21 cellular contexts compared by ENCODE assay signal in genomic region chr7:114901771-114902170, GRCh38. TPM values are rescaled to one million over a fixed set of nuclear protein-coding genes. Genes with fewer than 3 reads are reported as not detected.
DNase-seq lines count a peak whose midpoint lies in the region; ATAC-seq and TF ChIP-seq lines count a peak whose summit lies in the region.
"Had no signal": no experiment of that assay in that cellular context is flagged by ENCODE, and none has a peak within 500 bp of the region (broad histone marks: within the 10 kb centered on the region; RNA-seq: fewer than 3 reads in every experiment).

No MANE protein-coding gene starts in this region.

- H3K27me3 Mint-ChIP-seq in Caco-2 (ENCODE audit: insufficient read depth, unreplicated experiment) = no peaks in the 10 kb centered on the region

- H2BK15ac ChIP-seq in mesendoderm (replicated peaks; ENCODE audit: low read depth) = no peak overlapping the region

- peaks cover 28% of the 10 kb centered on the region for H3K4me1 ChIP-seq in Caco-2
- H3K4me1 ChIP-seq in mesendoderm (ENCODE audit: control insufficient read depth, low read depth, low read length) = no peaks in the 10 kb centered on the region
- no peaks in the 10 kb centered on the region for H3K4me1 ChIP-seq in osteoblast (ENCODE audit: insufficient read depth, low read length)
- no peaks in the 10 kb centered on the region for H3K4me1 ChIP-seq in OCI-LY7 (ENCODE audit: insufficient read depth, low read length, poor library complexity, severe bottlenecking)
- H3K4me1 ChIP-seq: left ventricle myocardium inferior, sigmoid colon had no signal

- H3K4me3 Mint-ChIP-seq in Caco-2 (ENCODE audit: unreplicated experiment) = peak overlapping the region; percentile 63

- DNase-seq in Caco-2 = peak; percentile 53 to 72
- DNase-seq in MG63 = peak; percentile 60
- DNase-seq in epithelial cell of esophagus (ENCODE audit: low read depth) = peak; percentile 94
- peak; percentile 40 for DNase-seq in mesendoderm
- DNase-seq in CD1c-positive myeloid dendritic cell (ENCODE audit: extremely low spot score) = no peak
- DNase-seq in osteoblast (ENCODE audit: insufficient read length, low spot score, missing footprints) = no peak
- no peak for DNase-seq in OCI-LY7 (ENCODE audit: low spot score)
- DNase-seq: activated CD4-positive, alpha-beta T cell treated with anti-CD3 and anti-CD28 coated beads, Interleukin-2, amount 50 U/mL, for 4 hours; activated naive CD4-positive, alpha-beta T cell treated with anti-CD3 and anti-CD28 coated beads, Interleukin-2, amount 50 U/mL, for 16 hours; activated T-cell treated with anti-CD3 and anti-CD28 coated beads, Interleukin-2, amount 50 U/mL, for 1 hour; GDM1; GOT3; Karpas-422; left ventricle myocardium inferior; NCI-H1417; NCI-H2171 treated with DMSO at 0.1 percent for 48 hours; ovary; sigmoid colon; stimulated activated CD4-positive, alpha-beta T cell treated with anti-CD3 and anti-CD28 coated beads, Interleukin-2, amount 100 ng/mL, for 24 hours had no signal

- H3K27me3 ChIP-seq in Caco-2 (replicated peaks; ENCODE audit: control insufficient read depth, insufficient read depth, low read length) (no peaks in the 10 kb centered on the region), MG63 (no peaks in the 10 kb centered on the region), mesendoderm (ENCODE audit: insufficient read depth, low read length, poor library complexity) (no peaks in the 10 kb centered on the region), osteoblast (ENCODE audit: insufficient read depth, low read length) (no peaks in the 10 kb centered on the region)
- H3K27me3 ChIP-seq: ovary, sigmoid colon had no signal

- WGBS in mesendoderm (ENCODE audit: extremely low coverage, insufficient coverage, low lambda C conversion rate) = no CpG with 5 or more reads among the region's 1 CpG

- no peak overlapping the region for H2AK5ac ChIP-seq in mesendoderm (ENCODE audit: low read length)

- no peak overlapping the region for H3K9ac ChIP-seq in mesendoderm (ENCODE audit: low read length)

- POLR2A ChIA-PET in Caco-2 (lab: Charles Lee) = interaction anchor here (0.6 kb wide), 1 partner anchor 20 kb away, joined by 8 read pairs; the partner anchor contains the start of gene MDFIC
- POLR2A ChIA-PET in OCI-LY7 (lab: Charles Lee) = no interaction called here

- H3K23ac ChIP-seq in mesendoderm (ENCODE audit: low read length) = no peak overlapping the region

- no peaks in the 10 kb centered on the region for H3K36me3 Mint-ChIP-seq in Caco-2 (ENCODE audit: insufficient read depth, unreplicated experiment)

- H3K9me3 ChIP-seq in Caco-2 = no peaks in the 10 kb centered on the region; the same call in 1 of the 2 replicates
- H3K9me3 ChIP-seq in MG63 = no peaks in the 10 kb centered on the region
- H3K9me3 ChIP-seq in osteoblast (ENCODE audit: low read depth, low read length) = no peaks in the 10 kb centered on the region
- no peaks in the 10 kb centered on the region for H3K9me3 ChIP-seq in OCI-LY7 (ENCODE audit: low read length)
- H3K9me3 ChIP-seq: left ventricle myocardium inferior, ovary, sigmoid colon had no signal

- no peak overlapping the region for H3K27ac ChIP-seq in mesendoderm (ENCODE audit: low read depth, low read length)
- no peak overlapping the region for H3K27ac ChIP-seq in osteoblast (ENCODE audit: low read depth, low read length)
- no peak overlapping the region for H3K27ac ChIP-seq in OCI-LY7 (ENCODE audit: low read depth, low read length, poor library complexity, severe bottlenecking)
- H3K27ac ChIP-seq: left ventricle myocardium inferior, ovary, RWPE1, sigmoid colon had no signal

- CTCF ChIA-PET in Caco-2 (lab: Charles Lee) = no interaction called here
- CTCF ChIA-PET in OCI-LY7 (lab: Charles Lee; ENCODE audit: unreplicated experiment) = no interaction called here

- H3K56ac ChIP-seq in mesendoderm (ENCODE audit: low read length) = no peak overlapping the region

- H2AFZ ChIP-seq in osteoblast (ENCODE audit: low read length) (no peak overlapping the region), OCI-LY7 (ENCODE audit: low read length) (no peak overlapping the region)

- peaks cover 24% of the 10 kb centered on the region for H3K4me1 Mint-ChIP-seq in Caco-2 (ENCODE audit: low read depth, unreplicated experiment)

- no peak overlapping the region for H4K8ac ChIP-seq in mesendoderm (ENCODE audit: low read depth, low read length)

- no peaks in the 10 kb centered on the region for H3K9me2 ChIP-seq in OCI-LY7 (ENCODE audit: insufficient read depth, low read length)

- BruUV-seq in Caco-2 (replicated peaks; lab: Mats Ljungman, UMichigan) = no TSS peak
- BruUV-seq in OCI-LY7 (replicated peaks; lab: Mats Ljungman, UMichigan) = no TSS peak

- H3K18ac ChIP-seq in mesendoderm (ENCODE audit: low read length) = no peak overlapping the region

- no peak overlapping the region for H3K4me3 ChIP-seq in Caco-2 (ENCODE audit: low read depth, low read length)
- no peak overlapping the region for H3K4me3 ChIP-seq in MG63
- peak overlapping the region; percentile 51 for H3K4me3 ChIP-seq in epithelial cell of esophagus (ENCODE audit: low read length)
- H3K4me3 ChIP-seq in mesendoderm (ENCODE audit: low read length) = no peak overlapping the region
- no peak overlapping the region for H3K4me3 ChIP-seq in osteoblast (ENCODE audit: insufficient read depth, low read length)
- no peak overlapping the region for H3K4me3 ChIP-seq in OCI-LY7 (ENCODE audit: low read depth, low read length, poor library complexity, severe bottlenecking)
- H3K4me3 ChIP-seq: left ventricle myocardium inferior, ovary, sigmoid colon had no signal

- no peak for ATAC-seq in GM18867 (IDR thresholded peaks at IDR 0.05; ENCODE audit: unreplicated experiment)

- H3K79me1 ChIP-seq in mesendoderm (ENCODE audit: low read length) = no peaks in the 10 kb centered on the region

- H2BK120ac ChIP-seq in mesendoderm (ENCODE audit: low read depth, low read length) = no peak overlapping the region

- no peaks in the 10 kb centered on the region for H4K20me1 ChIP-seq in osteoblast (ENCODE audit: insufficient read depth, low read length)
- H4K20me1 ChIP-seq in OCI-LY7 (ENCODE audit: insufficient read depth, low read length) = no peaks in the 10 kb centered on the region

- H3K36me3 ChIP-seq in Caco-2 (ENCODE audit: control insufficient read depth, insufficient read depth, low read length) (no peaks in the 10 kb centered on the region), MG63 (no peaks in the 10 kb centered on the region), mesendoderm (ENCODE audit: control insufficient read depth, insufficient read depth, low read length) (no peaks in the 10 kb centered on the region), osteoblast (ENCODE audit: insufficient read depth, low read length) (no peaks in the 10 kb centered on the region), OCI-LY7 (ENCODE audit: insufficient read depth, low read length) (no peaks in the 10 kb centered on the region)
- H3K36me3 ChIP-seq: left ventricle myocardium inferior, ovary, sigmoid colon had no signal

- H3K9me3 Mint-ChIP-seq in Caco-2 (ENCODE audit: unreplicated experiment) = no peaks in the 10 kb centered on the region

- intact Hi-C loops in Caco-2 (cut with micrococcal nuclease; ENCODE audit: unreplicated experiment) = loop anchor here (1.0 kb wide), 1 partner anchor 21 kb away; the partner anchor contains the start of gene MDFIC
- intact Hi-C loops in OCI-LY7 (cut with micrococcal nuclease; ENCODE audit: unreplicated experiment) = no loop called here

- TF ChIP-seq CTCF in Caco-2 (IDR thresholded peaks at IDR 0.05; ENCODE audit: insufficient read depth in 1 of 2, low read depth in 1 of 2, low read length in 1 of 2, severe bottlenecking in 1 of 2, unreplicated experiment in 1 of 2) (no peak), epithelial cell of esophagus (IDR thresholded peaks at IDR 0.05; ENCODE audit: insufficient read depth, low read depth, low read length, missing control alignments) (no peak), osteoblast (IDR thresholded peaks at IDR 0.05; ENCODE audit: extremely low read depth, low read depth, low read length) (no peak), OCI-LY7 (conservative IDR thresholded peaks at IDR 0.05; ENCODE audit: low read length) (no peak)

- no peak overlapping the region for H2BK5ac ChIP-seq in mesendoderm (ENCODE audit: low read length)

- H3K27ac Mint-ChIP-seq in Caco-2 (ENCODE audit: unreplicated experiment) = peak overlapping the region; percentile 66

- H3K4ac ChIP-seq in mesendoderm (ENCODE audit: low read depth, low read length) = no peak overlapping the region

- H3K4me2 ChIP-seq in mesendoderm (ENCODE audit: low read length) = no peak overlapping the region
- H3K4me2 ChIP-seq in osteoblast (ENCODE audit: insufficient read depth, low read length) = no peak overlapping the region
- no peak overlapping the region for H3K4me2 ChIP-seq in OCI-LY7 (ENCODE audit: low read length)

- no peak overlapping the region for H4K5ac ChIP-seq in mesendoderm (ENCODE audit: low read length)

- no peaks in the 10 kb centered on the region for H3K79me2 ChIP-seq in mesendoderm (ENCODE audit: control insufficient read depth, insufficient read depth, low read length)
- H3K79me2 ChIP-seq in osteoblast (ENCODE audit: insufficient read depth, low read length) = no peaks in the 10 kb centered on the region
- H3K79me2 ChIP-seq in OCI-LY7 (ENCODE audit: insufficient read depth, low read depth, low read length) = no peaks in the 10 kb centered on the region

RNA-seq across cellular contexts. Expression of gene MDFIC, which starts 20.1 kb away (rescaled TPM):
- total RNA-seq in Caco-2 (2022) = 2.7 and 4.2 TPM in 2 replicates
- total RNA-seq in MG63 (2014; rRNA removed; shearing (Covaris generic); ENCODE audit: low replicate concordance) = 28.6 and 29.7 TPM in 2 replicates
- 15.2 TPM for polyA plus RNA-seq in mesendoderm (2013, experiment 1 of 2)
- polyA plus RNA-seq in mesendoderm (2013, experiment 2 of 2) = 15.7 TPM
- total RNA-seq in osteoblast = 68.8 and 81.3 TPM in 2 replicates
- not detected in 2 replicates for total RNA-seq in OCI-LY7 (2014; rRNA removed; shearing (Covaris generic))
- total RNA-seq in OCI-LY7 (2022) = not detected in 2 replicates

Comparison
In these comparisons a context has a peak if more than half of its experiments do, and no peak if none do; other contexts are left out.
1. DNase-seq: peak in Caco-2 (2 of 2), MG63 (single experiment), epithelial cell of esophagus (single experiment) and mesendoderm (single experiment); none in CD1c-positive myeloid dendritic cell (single experiment), osteoblast (single experiment) and OCI-LY7 (single experiment).